ENCODE assay signal across 7 cellular contexts in genomic region chr10:6409982-6410694, GRCh38.
DNase-seq lines count a peak whose midpoint lies in the region; ATAC-seq lines count a peak whose summit lies in the region.

No MANE protein-coding gene starts in this region.

- no peak overlapping the region for H3K4me2 ChIP-seq in trophoblast cell (ENCODE audit: low read length)

- intact Hi-C loops in left cardiac atrium (cut with DNase I), result loop anchor here (10.0 kb wide), 4 partner anchors 205 to 455 kb away; partner anchors contain the start of gene PFKFB3 (in 1 of the 2)

- H2BK5ac ChIP-seq in trophoblast cell (ENCODE audit: low read depth, low read length, poor library complexity), result no peak overlapping the region

- H2BK12ac ChIP-seq in trophoblast cell (ENCODE audit: low read length), result no peak overlapping the region

- DNase-seq in MG63 (peak; percentile 29), left cardiac atrium (peak; percentile 34), trophoblast cell (no peak), NCI-H1105 (lab: John Stamatoyannopoulos, UW) (no peak)
- peak; percentile 18 to 21 for DNase-seq in stimulated activated CD8-positive, alpha-beta memory T cell treated with anti-CD3 and anti-CD28 coated beads, Interleukin-7, amount 100 ng/mL, for 4 hours (ENCODE audit: low read depth in 2 of 2)

- peak; percentile 75 for ATAC-seq in activated T-helper 17 cell treated with anti-CD3 and anti-CD28 coated beads, Interleukin-2, amount 50 U/mL, for 72 hours (replicated peaks)
- ATAC-seq in left cardiac atrium (peak; percentile 91 to 95), HG02678 (IDR thresholded peaks at IDR 0.05; ENCODE audit: unreplicated experiment) (no peak)

- H3K27me3 ChIP-seq in MG63 (peaks cover 10% of the 10 kb centered on the region), trophoblast cell (ENCODE audit: insufficient read depth, low read length) (no peaks in the 10 kb centered on the region)

- H3K79me2 ChIP-seq in trophoblast cell (ENCODE audit: control insufficient read depth, insufficient read depth, low read length, poor library complexity), result no peaks in the 10 kb centered on the region

- no peaks in the 10 kb centered on the region for H3K36me3 ChIP-seq in MG63
- H3K36me3 ChIP-seq in trophoblast cell (ENCODE audit: control insufficient read depth in 1 of 2, insufficient read depth in 2 of 2, low read length in 2 of 2), result no peaks in the 10 kb centered on the region

- peaks cover 31% of the 10 kb centered on the region for H3K4me1 Mint-ChIP-seq in activated T-helper 17 cell treated with anti-CD3 and anti-CD28 coated beads, Interleukin-2, amount 50 U/mL, for 72 hours

- no peaks in the 10 kb centered on the region for H3K9me3 Mint-ChIP-seq in activated T-helper 17 cell treated with anti-CD3 and anti-CD28 coated beads, Interleukin-2, amount 50 U/mL, for 72 hours

- no peak overlapping the region for H3K27ac ChIP-seq in trophoblast cell (ENCODE audit: low read depth, low read length)

- H4K91ac ChIP-seq in trophoblast cell (ENCODE audit: low read depth, low read length), result no peak overlapping the region

- no peak overlapping the region for H3K9ac ChIP-seq in trophoblast cell (ENCODE audit: low read length)

- H3K9me3 ChIP-seq in MG63 (no peaks in the 10 kb centered on the region), trophoblast cell (ENCODE audit: insufficient read depth, low read depth, low read length) (peaks cover 3% of the 10 kb centered on the region)

- H3K14ac ChIP-seq in trophoblast cell (ENCODE audit: low read length), result no peak overlapping the region

- H3K36me3 Mint-ChIP-seq in activated T-helper 17 cell treated with anti-CD3 and anti-CD28 coated beads, Interleukin-2, amount 50 U/mL, for 72 hours (ENCODE audit: low read depth), result peaks cover 7% of the 10 kb centered on the region

- no peak overlapping the region for H3K18ac ChIP-seq in trophoblast cell (ENCODE audit: low read length)

- no peak overlapping the region for H4K12ac ChIP-seq in trophoblast cell (ENCODE audit: low read depth, low read length)

- no CpG with 5 or more reads among the region's 2 CpGs for WGBS in trophoblast cell (ENCODE audit: extremely low coverage, insufficient coverage, insufficient read length)

- H2AFZ ChIP-seq in trophoblast cell (ENCODE audit: insufficient read depth, low read length, poor library complexity), result no peak overlapping the region

- peak overlapping the region; percentile 99 for H3K27ac Mint-ChIP-seq in activated T-helper 17 cell treated with anti-CD3 and anti-CD28 coated beads, Interleukin-2, amount 50 U/mL, for 72 hours

- no peak overlapping the region for H3K4me3 ChIP-seq in MG63
- H3K4me3 ChIP-seq in trophoblast cell (ENCODE audit: low read depth, low read length), result no peak overlapping the region

- no peak overlapping the region for H3K4ac ChIP-seq in trophoblast cell (ENCODE audit: low read depth, low read length)

- no peak overlapping the region for H3K23ac ChIP-seq in trophoblast cell (ENCODE audit: low read length)

- no peak overlapping the region for H2BK120ac ChIP-seq in trophoblast cell (ENCODE audit: insufficient read depth, low read length, poor library complexity)

- no peaks in the 10 kb centered on the region for H3K79me1 ChIP-seq in trophoblast cell (ENCODE audit: low read length)

- H3K4me1 ChIP-seq in trophoblast cell (ENCODE audit: control insufficient read depth in 1 of 2, insufficient read depth in 2 of 2, low read length in 2 of 2), result peaks cover 0 to 3% of the 10 kb centered on the region in 2 experiments

- no peak overlapping the region for H2AK5ac ChIP-seq in trophoblast cell (ENCODE audit: low read length)

- no peak overlapping the region for H4K8ac ChIP-seq in trophoblast cell (ENCODE audit: low read depth, low read length)

- H3K27me3 Mint-ChIP-seq in activated T-helper 17 cell treated with anti-CD3 and anti-CD28 coated beads, Interleukin-2, amount 50 U/mL, for 72 hours, result no peaks in the 10 kb centered on the region

- peak overlapping the region; percentile 90 for H3K4me3 Mint-ChIP-seq in activated T-helper 17 cell treated with anti-CD3 and anti-CD28 coated beads, Interleukin-2, amount 50 U/mL, for 72 hours

Comparison
In these comparisons a context has a peak if more than half of its experiments do, and no peak if none do; other contexts are left out.
1. DNase-seq: peak in MG63 (single experiment), left cardiac atrium (single experiment) and stimulated activated CD8-positive, alpha-beta memory T cell treated with anti-CD3 and anti-CD28 coated beads, Interleukin-7, amount 100 ng/mL, for 4 hours (2 of 2); none in trophoblast cell (0 of 2) and NCI-H1105 (single experiment).